15 cellular contexts compared by ENCODE assay signal in the genomic region with DNA sequence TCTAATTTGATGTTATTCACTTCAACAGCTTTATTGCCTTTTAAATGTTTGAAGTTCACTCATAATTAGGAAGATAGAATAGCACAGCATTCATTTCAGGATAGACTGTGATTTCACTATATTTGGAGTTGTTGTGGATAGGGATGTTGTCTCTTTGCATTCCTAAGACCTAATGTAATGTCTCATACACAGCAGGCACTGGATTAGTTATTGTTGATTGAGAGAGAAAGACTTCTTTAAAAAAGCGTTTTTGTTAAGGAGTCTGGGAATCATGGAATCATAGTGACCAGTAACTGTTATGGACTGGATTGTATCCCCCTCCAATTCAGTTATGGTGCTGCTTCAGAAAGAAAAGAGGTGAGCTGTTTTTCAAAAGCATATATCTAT.
A peak's percentile ranks its signal among the peaks of the same experiment; 100 is the strongest.
DNase-seq lines count a peak whose midpoint lies in the region; ATAC-seq and TF ChIP-seq lines count a peak whose summit lies in the region.
"Had no signal": no experiment of that assay in that cellular context is flagged by ENCODE, and none has a peak within 500 bp of the region (broad histone marks: within the 10 kb centered on the region; RNA-seq: fewer than 3 reads in every experiment).

No MANE protein-coding gene starts in this region.

- TF ChIP-seq CTCF in heart left ventricle (IDR thresholded peaks at IDR 0.05) (no peak), CD14-positive monocyte (IDR thresholded peaks at IDR 0.05) (no peak), neural progenitor cell (IDR thresholded peaks at IDR 0.05) (no peak), body of pancreas (IDR thresholded peaks at IDR 0.05) (no peak)

- H3K18ac ChIP-seq in mesendoderm (ENCODE audit: low read length), result no peak overlapping the region

- H3K4me3 ChIP-seq in heart left ventricle (peak overlapping the region in 3 of 12 donors; percentile 27 to 48 (median 28)), duodenal mucosa (ENCODE audit: low read depth in 1 of 2, low read length in 2 of 2) (no peak overlapping the region), mesendoderm (ENCODE audit: low read length) (no peak overlapping the region), neural progenitor cell (no peak overlapping the region), body of pancreas (no peak overlapping the region)
- H3K4me3 ChIP-seq: lower lobe of right lung, pancreas had no signal

- H2BK120ac ChIP-seq in mesendoderm (ENCODE audit: low read depth, low read length), result no peak overlapping the region

- ATAC-seq in heart left ventricle (peak in 2 of 4 donors; percentile 66 to 85), Right ventricle myocardium inferior (no peak), body of pancreas (no peak)
- ATAC-seq: lower lobe of right lung had no signal

- H3K27me3 Mint-ChIP-seq in CD14-positive monocyte (ENCODE audit: low read depth in 3 of 3), result peaks cover 2 to 4% (median 4%) of the 10 kb centered on the region in 3 donors
- peaks cover 2% of the 10 kb centered on the region for H3K27me3 Mint-ChIP-seq in neural progenitor cell (ENCODE audit: insufficient read depth, low read depth)

- intact Hi-C loops in heart left ventricle (cut with DNase I) (loop anchor here in 1 of 10 donors (10.0 kb wide), 1 partner anchor 74 kb away; no protein-coding TSS in a partner anchor), Right ventricle myocardium inferior (cut with DNase I) (no loop called here), CD14-positive monocyte (cut with micrococcal nuclease) (no loop called here), body of pancreas (cut with DNase I) (no loop called here)

- no peaks in the 10 kb centered on the region for H3K79me1 ChIP-seq in mesendoderm (ENCODE audit: low read length)

- 33 to 58% (median 46%) methylated on average over 1 of the region's 1 CpG for WGBS in heart left ventricle, 4 donors
- no CpG with 5 or more reads among the region's 1 CpG for WGBS in mesendoderm (ENCODE audit: extremely low coverage, insufficient coverage, low lambda C conversion rate)
- WGBS in body of pancreas, 2 donors, result 24 to 25% methylated on average over 1 of the region's 1 CpG

- no peak overlapping the region for H4K5ac ChIP-seq in mesendoderm (ENCODE audit: low read length)

- H4K20me1 ChIP-seq in neural progenitor cell (ENCODE audit: low read depth), result peaks cover 50% of the 10 kb centered on the region

- no peaks in the 10 kb centered on the region for H3K36me3 ChIP-seq in heart left ventricle
- H3K36me3 ChIP-seq in duodenal mucosa (ENCODE audit: control insufficient read depth in 1 of 2, insufficient read depth in 2 of 2, low read length in 2 of 2), result no peaks in the 10 kb centered on the region
- no peaks in the 10 kb centered on the region for H3K36me3 ChIP-seq in mesendoderm (ENCODE audit: control insufficient read depth, insufficient read depth, low read length)
- peaks cover 8% of the 10 kb centered on the region for H3K36me3 ChIP-seq in neural progenitor cell
- H3K36me3 ChIP-seq in body of pancreas (replicated peaks in 1 of 2; ENCODE audit: insufficient read depth in 1 of 2, low read depth in 2 of 2), result no peaks in the 10 kb centered on the region
- H3K36me3 ChIP-seq: lower lobe of right lung, pancreas had no signal

- H3K9me3 Mint-ChIP-seq in CD14-positive monocyte (peaks cover 0 to 8% (median 3%) of the 10 kb centered on the region in 7 donors), neural progenitor cell (peaks cover 19% of the 10 kb centered on the region)

- H3K9ac ChIP-seq in duodenal mucosa (ENCODE audit: low read depth in 1 of 2, low read length in 2 of 2), result no peak overlapping the region
- no peak overlapping the region for H3K9ac ChIP-seq in mesendoderm (ENCODE audit: low read length)
- H3K9ac ChIP-seq in neural progenitor cell, result no peak overlapping the region

- H3K4ac ChIP-seq in mesendoderm (ENCODE audit: low read depth, low read length), result no peak overlapping the region

- H3K4me1 ChIP-seq in heart left ventricle (peaks cover 0 to 11% (median 0%) of the 10 kb centered on the region in 12 donors), duodenal mucosa (ENCODE audit: control insufficient read depth in 1 of 2, insufficient read depth in 2 of 2, low read length in 2 of 2) (no peaks in the 10 kb centered on the region), mesendoderm (ENCODE audit: control insufficient read depth, low read depth, low read length) (peaks cover 2% of the 10 kb centered on the region), neural progenitor cell (peaks cover 5% of the 10 kb centered on the region), body of pancreas (no peaks in the 10 kb centered on the region)
- H3K4me1 ChIP-seq: lower lobe of right lung, pancreas had no signal

- peaks cover 0 to 6% (median 0%) of the 10 kb centered on the region in 12 donors for H3K9me3 ChIP-seq in heart left ventricle
- no peaks in the 10 kb centered on the region for H3K9me3 ChIP-seq in duodenal mucosa (ENCODE audit: control insufficient read depth in 1 of 2, low read length in 2 of 2)
- no peaks in the 10 kb centered on the region for H3K9me3 ChIP-seq in neural progenitor cell (ENCODE audit: low read depth)
- no peaks in the 10 kb centered on the region for H3K9me3 ChIP-seq in body of pancreas
- H3K9me3 ChIP-seq: lower lobe of right lung, pancreas had no signal

- no peak overlapping the region for H4K8ac ChIP-seq in mesendoderm (ENCODE audit: low read depth, low read length)

- H3K36me3 Mint-ChIP-seq in CD14-positive monocyte (no peaks in the 10 kb centered on the region), neural progenitor cell (peaks cover 37% of the 10 kb centered on the region)

- H3K56ac ChIP-seq in mesendoderm (ENCODE audit: low read length), result no peak overlapping the region

- H3K4me2 ChIP-seq in mesendoderm (ENCODE audit: low read length) (no peak overlapping the region), neural progenitor cell (no peak overlapping the region)

- H2AFZ ChIP-seq in neural progenitor cell (replicated peaks), result no peak overlapping the region

- no peak overlapping the region for H2BK15ac ChIP-seq in mesendoderm (replicated peaks; ENCODE audit: low read depth)

- H3K79me2 ChIP-seq in mesendoderm (ENCODE audit: control insufficient read depth, insufficient read depth, low read length) (no peaks in the 10 kb centered on the region), neural progenitor cell (ENCODE audit: low read depth) (peaks cover 87% of the 10 kb centered on the region)

- no peaks in the 10 kb centered on the region for H3K27me3 ChIP-seq in heart left ventricle
- no peaks in the 10 kb centered on the region for H3K27me3 ChIP-seq in duodenal mucosa (ENCODE audit: control insufficient read depth in 1 of 2, insufficient read depth in 2 of 2, low read length in 2 of 2)
- no peaks in the 10 kb centered on the region for H3K27me3 ChIP-seq in mesendoderm (ENCODE audit: insufficient read depth, low read length, poor library complexity)
- no peaks in the 10 kb centered on the region for H3K27me3 ChIP-seq in neural progenitor cell
- no peaks in the 10 kb centered on the region for H3K27me3 ChIP-seq in body of pancreas
- H3K27me3 ChIP-seq: pancreas had no signal

- H3K27ac Mint-ChIP-seq in CD14-positive monocyte, result no peak overlapping the region
- no peak overlapping the region for H3K27ac Mint-ChIP-seq in neural progenitor cell
- H3K27ac Mint-ChIP-seq: activated CD4-positive, alpha-beta T cell treated with anti-CD3 and anti-CD28 coated beads, Interleukin-2, amount 10 ng/mL, durations not matched to agents 7 days and 5 days had no signal

- DNase-seq in heart left ventricle (no peak), Right ventricle myocardium inferior (ENCODE audit: missing footprints) (no peak), mesendoderm (peak; percentile 88), CD14-positive monocyte (ENCODE audit: low spot score) (no peak), neural progenitor cell (ENCODE audit: low spot score) (no peak), body of pancreas (no peak), LoVo (ENCODE audit: low spot score) (no peak)
- DNase-seq: activated CD4-positive, alpha-beta T cell treated with anti-CD3 and anti-CD28 coated beads, Interleukin-2, amount 10 ng/mL, durations not matched to agents 7 days and 5 days; activated naive CD4-positive, alpha-beta T cell treated with Interleukin-2 at 50 U/mL for 16 hours; DMS79 treated with DMSO at 0.1 percent for 48 hours; glutamatergic neuron; lower lobe of right lung; NCI-H1930; pancreas had no signal

- no peak overlapping the region for H2BK5ac ChIP-seq in mesendoderm (ENCODE audit: low read length)

- H3K4me1 Mint-ChIP-seq in CD14-positive monocyte (peaks cover 4% of the 10 kb centered on the region), neural progenitor cell (peaks cover 15% of the 10 kb centered on the region)

- H3K4me3 Mint-ChIP-seq in CD14-positive monocyte (no peak overlapping the region), neural progenitor cell (no peak overlapping the region)
- H3K4me3 Mint-ChIP-seq: activated CD4-positive, alpha-beta T cell treated with anti-CD3 and anti-CD28 coated beads, Interleukin-2, amount 10 ng/mL, durations not matched to agents 7 days and 5 days had no signal

- H3K27ac ChIP-seq in heart left ventricle (peak overlapping the region in 8 of 12 donors; percentile 35 to 81 (median 68)), duodenal mucosa (ENCODE audit: low read depth, low read length) (peak overlapping the region; percentile 5), mesendoderm (ENCODE audit: low read depth, low read length) (no peak overlapping the region), neural progenitor cell (no peak overlapping the region), body of pancreas (no peak overlapping the region)
- H3K27ac ChIP-seq: lower lobe of right lung, pancreas had no signal

- peaks cover 13% of the 10 kb centered on the region for H3F3A ChIP-seq in neural progenitor cell (ENCODE audit: low read depth)

- H3K23ac ChIP-seq in mesendoderm (ENCODE audit: low read length), result no peak overlapping the region

- TF ChIP-seq POLR2A in heart left ventricle (IDR thresholded peaks at IDR 0.05) (no peak), body of pancreas (IDR thresholded peaks at IDR 0.05) (no peak)

- H2AK5ac ChIP-seq in mesendoderm (ENCODE audit: low read length), result no peak overlapping the region

Comparison
In these comparisons a context has a peak if more than half of its experiments do, and no peak if none do; other contexts are left out.
1. H3K27ac ChIP-seq: peak in heart left ventricle (8 of 12) and duodenal mucosa (single experiment); none in mesendoderm (single experiment), neural progenitor cell (single experiment) and body of pancreas (0 of 4).